Comparison of ENCODE assay signal across 8 cellular contexts in the genomic region with DNA sequence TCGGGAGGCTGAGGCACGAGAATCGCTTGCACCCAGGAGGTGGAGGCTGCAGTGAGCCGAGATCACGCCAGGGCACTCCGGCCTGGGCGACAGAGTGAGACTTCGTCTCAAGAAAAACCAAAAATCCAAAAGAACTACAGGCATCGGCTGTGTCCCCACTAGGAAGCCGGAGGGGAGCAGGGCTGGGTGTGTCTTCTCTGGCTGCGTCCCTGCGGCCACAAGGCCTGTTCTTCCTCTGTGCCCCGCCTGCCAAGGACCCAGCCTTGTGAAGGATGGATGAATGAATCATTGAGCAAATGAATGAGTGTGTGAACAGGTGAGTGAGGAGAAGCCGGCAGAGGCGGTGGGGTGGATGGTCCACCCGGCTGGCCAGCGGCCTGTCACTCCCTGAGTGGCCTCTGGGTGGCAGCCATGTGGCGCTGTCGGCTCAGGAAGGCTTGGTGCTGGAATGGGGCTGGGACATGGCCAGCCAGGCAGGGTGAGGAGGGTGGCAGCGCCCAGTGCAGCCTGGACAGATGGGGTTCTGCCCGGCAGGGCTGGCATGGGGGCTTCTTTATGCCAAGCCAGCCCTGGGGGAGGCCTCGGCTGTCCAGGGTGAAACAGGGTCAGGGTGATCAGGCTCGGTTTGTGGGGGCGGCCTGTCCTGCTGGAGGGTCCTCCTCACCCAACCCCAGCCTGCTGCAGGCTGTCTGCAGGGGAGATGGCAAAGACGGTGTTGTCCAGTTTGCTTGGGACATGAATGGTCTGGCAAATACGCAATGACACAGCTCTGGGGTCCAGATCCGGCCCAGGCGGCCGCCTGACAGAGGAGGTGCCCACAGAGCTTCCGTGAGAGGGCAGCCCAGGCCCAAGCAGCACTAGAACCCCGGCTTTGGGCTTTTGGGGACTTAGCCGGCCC. TPM values are rescaled to one million over a fixed set of nuclear protein-coding genes. Genes with fewer than 3 reads are reported as not detected.
DNase-seq lines count a peak whose midpoint lies in the region; ATAC-seq, FAIRE-seq and TF ChIP-seq lines count a peak whose summit lies in the region.

No MANE protein-coding gene starts in this region.

- CTCF ChIA-PET in A549 (lab: Yijun Ruan, JAX), result interaction anchor here (0.6 to 8.4 kb wide), 31 partner anchors 11 to 288 kb away, joined by 3 to 96 read pairs (median 5); partner anchors contain the start of gene MCRIP1

- peaks cover 17% of the 10 kb centered on the region for H3K4me1 ChIP-seq in A549
- H3K4me1 ChIP-seq in small intestine (ENCODE audit: control insufficient read depth in 2 of 2, insufficient read depth in 1 of 2, low read depth in 1 of 2, low read length in 1 of 2), result peaks cover 3% of the 10 kb centered on the region in 2 donors

- TF ChIP-seq CTCF in A549 (IDR thresholded peaks at IDR 0.05) (peak; percentile 97), astrocyte of the spinal cord (IDR thresholded peaks at IDR 0.05; ENCODE audit: low read depth, low read length) (peak; percentile 92)

- no peaks in the 10 kb centered on the region for H3K9me3 ChIP-seq in A549
- H3K9me3 ChIP-seq in small intestine (ENCODE audit: control insufficient read depth, low read depth), result no peaks in the 10 kb centered on the region

- peak; percentile 82 to 93 for ATAC-seq in A549
- peak; percentile 43 for ATAC-seq in GM18867 (IDR thresholded peaks at IDR 0.05; ENCODE audit: unreplicated experiment)
- ATAC-seq in GM19463 (IDR thresholded peaks at IDR 0.05; ENCODE audit: unreplicated experiment), result no peak

- peak; percentile 97 to 98 for TF ChIP-seq RAD21 in A549 (conservative IDR thresholded peaks at IDR 0.05 in 1 of 2, IDR thresholded peaks at IDR 0.05 in 1 of 2)

- no peak for TF ChIP-seq POLR2A in A549 (IDR thresholded peaks at IDR 0.05; ENCODE audit: low read length)

- TF ChIP-seq EP300 in A549 (IDR thresholded peaks at IDR 0.05), result no peak

- DNase-seq in A549 (ENCODE audit: low read depth in 1 of 2, low spot score in 1 of 2) (peak; percentile 82 to 100), NCI-H2081 (lab: John Stamatoyannopoulos, UW) (peak; percentile 79 to 81), T1000 (lab: John Stamatoyannopoulos, UW) (peak; percentile 67), astrocyte of the spinal cord (ENCODE audit: low read depth, low spot score) (peak; percentile 52), hippocampal formation (lab: John Stamatoyannopoulos, UW) (peak; percentile 49 to 74), small intestine (peak; percentile 84)

- no peaks in the 10 kb centered on the region for H3K27me3 ChIP-seq in small intestine (ENCODE audit: control insufficient read depth in 2 of 2, insufficient read depth in 2 of 2, low read length in 2 of 2)

- peak; percentile 67 for FAIRE-seq in A549 (lab: Jason Lieb, UNC)
- no peak for FAIRE-seq in small intestine (lab: Jason Lieb, UNC)

- H3K4me3 ChIP-seq in A549 (0 out of 3 replicates have a peak overlapping the region, but pooled peaks have one; percentile 11), astrocyte of the spinal cord (ENCODE audit: low read depth, low read length) (no peak overlapping the region), small intestine (ENCODE audit: low read depth in 1 of 2, low read length in 2 of 2) (no peak overlapping the region)

- no peaks in the 10 kb centered on the region for H3K36me3 ChIP-seq in small intestine (ENCODE audit: control insufficient read depth in 2 of 2, insufficient read depth in 2 of 2, low read length in 2 of 2)

- H3K4me2 ChIP-seq in A549, result peak overlapping the region; percentile 56

- WGBS in A549 (ENCODE audit: missing lambda C conversion rate), result 32% methylated on average over 31 of the region's 32 CpGs
- 22 to 43% (median 27%) methylated on average over 32 of the region's 32 CpGs for WGBS in small intestine, 3 donors

- POLR2A ChIA-PET in A549 (lab: Yijun Ruan, JAX), result no interaction called here

- in situ Hi-C loops in astrocyte of the spinal cord (cut with HindIII; ENCODE audit: low sequenced_read_pairs), result no loop called here

- peak overlapping the region in 1 of 2 experiments; percentile 11; a peak in 2 of 6 replicates for H3K27ac ChIP-seq in A549
- peak overlapping the region; percentile 4 to 5 for H3K27ac ChIP-seq in small intestine (ENCODE audit: low read depth in 1 of 2, low read length in 1 of 2)

TF ChIP-seq in A549, 52 proteins besides CTCF, POLR2A, EP300 and RAD21:
- TF ChIP-seq MYC (IDR thresholded peaks at IDR 0.05; ENCODE audit: borderline replicate concordance, low read length), result 0 out of 2 replicates have a peak, but pooled peaks have one; percentile 33
- peak; percentile 87 for TF ChIP-seq SMC3 (IDR thresholded peaks at IDR 0.05)
- TF ChIP-seq FOSL2 (IDR thresholded peaks at IDR 0.05), result no peak
- peak; percentile 31 for TF ChIP-seq FOSL2 (CRISPR knock-in tag; IDR thresholded peaks at IDR 0.05)
- TF ChIP-seq TFCP2L1 (CRISPR knock-in tag; IDR thresholded peaks at IDR 0.05), result no peak
TF ChIP-seq in A549: peak in this region for 3.

RNA-seq across cellular contexts. Expression of gene SLC25A10, which starts 21.7 kb away (rescaled TPM):
- polyA plus RNA-seq in A549 (2011; rRNA removed), result 20.0 and 25.8 TPM in 2 replicates
- 69.2 and 105 TPM in 2 replicates for polyA plus RNA-seq in A549 (2012; cell fraction: cytosol; rRNA removed)
- 99.9 and 141 TPM in 2 replicates for polyA plus RNA-seq in A549 (2012; cell fraction: nucleus; rRNA removed)
- polyA plus RNA-seq in A549 (2017; fragmentation: RNase III; extraction: RNeasy Plus Mini Kit Qiagen cat#74134 plus additional on column Dnase treatment), result 43.4 to 47.1 TPM (median 47.0 TPM) in 3 replicates
- 20.8 and 28.2 TPM in 2 replicates for polyA minus RNA-seq in A549 (2011; rRNA and poly(A)+ RNA removed)
- 10 to 100 TPM; 40.3 to 79.1 (median 72.0) TPM for polyA plus RNA-seq in small intestine

RNA-seq across cellular contexts. Expression of gene MRPL12, which starts 30.6 kb away (rescaled TPM):
- polyA plus RNA-seq in A549 (2011; rRNA removed), result 152 and 161 TPM in 2 replicates
- 448 and 453 TPM in 2 replicates for polyA plus RNA-seq in A549 (2012; cell fraction: cytosol; rRNA removed)
- polyA plus RNA-seq in A549 (2012; cell fraction: nucleus; rRNA removed), result 235 and 273 TPM in 2 replicates
- polyA plus RNA-seq in A549 (2017; fragmentation: RNase III; extraction: RNeasy Plus Mini Kit Qiagen cat#74134 plus additional on column Dnase treatment), result 197 to 233 TPM (median 215 TPM) in 3 replicates
- 71.5 and 83.4 TPM in 2 replicates for polyA minus RNA-seq in A549 (2011; rRNA and poly(A)+ RNA removed)
- 100 to 1,000 TPM; 139 to 258 (median 202) TPM for polyA plus RNA-seq in small intestine

RNA-seq across cellular contexts. Expression of gene HGS, which starts 49.9 kb away (rescaled TPM):
- polyA plus RNA-seq in A549 (2011; rRNA removed), result 75.7 and 85.9 TPM in 2 replicates
- 129 and 170 TPM in 2 replicates for polyA plus RNA-seq in A549 (2012; cell fraction: cytosol; rRNA removed)
- polyA plus RNA-seq in A549 (2012; cell fraction: nucleus; rRNA removed), result 607 and 996 TPM in 2 replicates
- 127 to 130 TPM (median 129 TPM) in 3 replicates for polyA plus RNA-seq in A549 (2017; fragmentation: RNase III; extraction: RNeasy Plus Mini Kit Qiagen cat#74134 plus additional on column Dnase treatment)
- 157 and 165 TPM in 2 replicates for polyA minus RNA-seq in A549 (2011; rRNA and poly(A)+ RNA removed)
- 100 to 1,000 TPM in 2 of 3 donors, 10 to 100 TPM in 1; 86.4 to 284 (median 182) TPM for polyA plus RNA-seq in small intestine

RNA-seq across cellular contexts. Expression of gene ARL16, which starts 50.2 kb away (rescaled TPM):
- polyA plus RNA-seq in A549 (2011; rRNA removed) (43.8 and 45.2 TPM in 2 replicates), A549 (2017; fragmentation: RNase III; extraction: RNeasy Plus Mini Kit Qiagen cat#74134 plus additional on column Dnase treatment) (52.8 to 55.8 TPM (median 53.6 TPM) in 3 replicates), small intestine (10 to 100 TPM; 34.1 to 76.9 (median 63.2) TPM)
- 68.1 and 77.4 TPM in 2 replicates for polyA plus RNA-seq in A549 (2012; cell fraction: cytosol; rRNA removed)
- 63.3 and 65.0 TPM in 2 replicates for polyA plus RNA-seq in A549 (2012; cell fraction: nucleus; rRNA removed)
- polyA minus RNA-seq in A549 (2011; rRNA and poly(A)+ RNA removed), result 19.1 and 21.4 TPM in 2 replicates
